In the genomic region with DNA sequence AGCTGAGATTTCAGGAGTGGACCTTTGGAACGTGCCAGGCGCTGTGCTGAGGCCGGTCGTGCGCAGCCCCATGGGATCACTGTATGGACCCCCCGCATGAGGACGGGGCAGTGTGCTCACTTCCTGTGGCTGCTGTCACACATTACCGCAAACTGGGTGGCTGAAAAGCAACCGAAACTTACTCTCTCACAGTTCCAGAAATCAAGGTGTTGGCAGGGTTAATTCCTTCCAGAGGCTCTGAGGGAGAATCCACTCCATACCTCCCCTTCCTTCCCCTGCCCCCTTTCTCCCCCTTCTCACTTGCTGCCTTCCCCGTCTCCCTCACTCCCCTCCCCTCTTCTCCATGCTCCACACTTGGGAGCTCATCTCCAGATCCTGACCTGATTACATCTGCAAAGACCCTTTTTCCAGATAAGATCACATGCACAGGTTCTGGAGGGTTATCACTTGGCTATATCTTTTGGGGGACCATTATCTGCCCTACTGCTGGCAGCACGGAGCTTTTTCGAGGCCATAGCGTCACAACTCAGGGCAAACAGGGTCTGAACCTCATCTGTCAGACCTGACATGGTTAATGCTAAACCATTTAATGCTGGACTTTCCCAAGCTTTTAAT, we compare ENCODE assay signal across 1 cellular context.
TF ChIP-seq lines count a peak whose summit lies in the region.

No MANE protein-coding gene starts in this region.

TF ChIP-seq in IMR-90, 13 proteins besides CTCF, POLR2A, EP300 and RAD21 (continued from another document):
- TF ChIP-seq MXI1 (IDR thresholded peaks at IDR 0.05; ENCODE audit: borderline replicate concordance, low read depth, low read length) (no peak), NFE2L2 (IDR thresholded peaks at IDR 0.05; ENCODE audit: low read depth, low read length) (no peak), RFX5 (IDR thresholded peaks at IDR 0.05; ENCODE audit: low read depth, low read length) (no peak), CHD1 (IDR thresholded peaks at IDR 0.05; ENCODE audit: low read depth, low read length) (no peak), FOS (IDR thresholded peaks at IDR 0.05; ENCODE audit: low read depth, low read length) (no peak), SMC3 (IDR thresholded peaks at IDR 0.05; ENCODE audit: low read depth, low read length) (no peak), MAFK (IDR thresholded peaks at IDR 0.05; ENCODE audit: low read depth, low read length) (no peak), BHLHE40 (IDR thresholded peaks at IDR 0.05; ENCODE audit: low read depth, low read length) (no peak)
- TF ChIP-seq, protein P1, sequence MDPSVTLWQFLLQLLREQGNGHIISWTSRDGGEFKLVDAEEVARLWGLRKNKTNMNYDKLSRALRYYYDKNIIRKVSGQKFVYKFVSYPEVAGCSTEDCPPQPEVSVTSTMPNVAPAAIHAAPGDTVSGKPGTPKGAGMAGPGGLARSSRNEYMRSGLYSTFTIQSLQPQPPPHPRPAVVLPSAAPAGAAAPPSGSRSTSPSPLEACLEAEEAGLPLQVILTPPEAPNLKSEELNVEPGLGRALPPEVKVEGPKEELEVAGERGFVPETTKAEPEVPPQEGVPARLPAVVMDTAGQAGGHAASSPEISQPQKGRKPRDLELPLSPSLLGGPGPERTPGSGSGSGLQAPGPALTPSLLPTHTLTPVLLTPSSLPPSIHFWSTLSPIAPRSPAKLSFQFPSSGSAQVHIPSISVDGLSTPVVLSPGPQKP (IDR thresholded peaks at IDR 0.05; ENCODE audit: borderline replicate concordance, low read depth, low read length) = no peak
- TF ChIP-seq, protein P2, sequence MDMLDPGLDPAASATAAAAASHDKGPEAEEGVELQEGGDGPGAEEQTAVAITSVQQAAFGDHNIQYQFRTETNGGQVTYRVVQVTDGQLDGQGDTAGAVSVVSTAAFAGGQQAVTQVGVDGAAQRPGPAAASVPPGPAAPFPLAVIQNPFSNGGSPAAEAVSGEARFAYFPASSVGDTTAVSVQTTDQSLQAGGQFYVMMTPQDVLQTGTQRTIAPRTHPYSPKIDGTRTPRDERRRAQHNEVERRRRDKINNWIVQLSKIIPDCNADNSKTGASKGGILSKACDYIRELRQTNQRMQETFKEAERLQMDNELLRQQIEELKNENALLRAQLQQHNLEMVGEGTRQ (IDR thresholded peaks at IDR 0.05; ENCODE audit: low read depth, low read length) = no peak
